15 cellular contexts compared by ENCODE assay signal in genomic region chr14:33851366-33851765, GRCh38.
"Had no signal": no experiment of that assay in that cellular context is flagged by ENCODE, and none has a peak within 500 bp of the region (broad histone marks: within the 10 kb centered on the region; RNA-seq: fewer than 3 reads in every experiment).

No MANE protein-coding gene starts in this region.

- H3K27ac Mint-ChIP-seq: nephron; stimulated activated memory B cell treated with anti-CD40 and anti-IgM and Interleukin-4, amounts not matched to agents 10 μg/mL and 1 μg/mL and 100 μg/mL, for 72 hours had no signal

- H3K4me3 Mint-ChIP-seq: nephron; stimulated activated memory B cell treated with anti-CD40 and anti-IgM and Interleukin-4, amounts not matched to agents 10 μg/mL and 1 μg/mL and 100 μg/mL, for 72 hours had no signal

- H3K36me3 ChIP-seq: colonic mucosa, thyroid gland had no signal

- H3K9me3 ChIP-seq: colonic mucosa, thyroid gland had no signal

- FAIRE-seq: urothelium cell line had no signal

- H3K9me3 Mint-ChIP-seq: nephron had no signal

- H3K27ac ChIP-seq: colonic mucosa, thyroid gland had no signal

- H3K4me1 ChIP-seq: colonic mucosa, thyroid gland had no signal

- H3K36me3 Mint-ChIP-seq: stimulated activated memory B cell treated with anti-CD40 and anti-IgM and Interleukin-4, amounts not matched to agents 10 μg/mL and 1 μg/mL and 100 μg/mL, for 72 hours had no signal

- DNase-seq: activated CD4-positive, alpha-beta T cell treated with anti-CD3 and anti-CD28 coated beads for 1 hour; activated CD4-positive, alpha-beta T cell treated with anti-CD3 and anti-CD28 coated beads, Interleukin-2, amount 50 U/mL, for 48 hours; activated effector memory CD4-positive, alpha-beta T cell treated with Interleukin-2 at 50 U/mL for 16 hours; activated naive CD4-positive, alpha-beta T cell treated with anti-CD3 and anti-CD28 coated beads, Interleukin-2, amount 50 U/mL, for 16 hours; colonic mucosa; kidney glomerular epithelial cell; stimulated activated CD4-positive, alpha-beta T cell treated with anti-CD3 and anti-CD28 coated beads, Interleukin-12 subunit alpha, Interleukin-12 subunit beta, amount 100 ng/mL, for 4 hours; stimulated activated CD4-positive, alpha-beta T cell treated with anti-CD3 and anti-CD28 coated beads, Interleukin-2, amount 100 ng/mL, for 24 hours; T-helper 1 cell; T1000; thyroid gland had no signal

- H3K27me3 ChIP-seq: colonic mucosa, thyroid gland had no signal

- ATAC-seq: esophagus mucosa; stimulated activated memory B cell treated with anti-CD40 and anti-IgM and Interleukin-4, amounts not matched to agents 10 μg/mL and 1 μg/mL and 100 μg/mL, for 72 hours had no signal

- H3K4me3 ChIP-seq: colonic mucosa, thyroid gland had no signal

- H3K27me3 Mint-ChIP-seq: stimulated activated memory B cell treated with anti-CD40 and anti-IgM and Interleukin-4, amounts not matched to agents 10 μg/mL and 1 μg/mL and 100 μg/mL, for 72 hours had no signal

- H3K4me1 Mint-ChIP-seq: stimulated activated memory B cell treated with anti-CD40 and anti-IgM and Interleukin-4, amounts not matched to agents 10 μg/mL and 1 μg/mL and 100 μg/mL, for 72 hours had no signal
